ENCODE assay signal across 1 cellular context in the genomic region with DNA sequence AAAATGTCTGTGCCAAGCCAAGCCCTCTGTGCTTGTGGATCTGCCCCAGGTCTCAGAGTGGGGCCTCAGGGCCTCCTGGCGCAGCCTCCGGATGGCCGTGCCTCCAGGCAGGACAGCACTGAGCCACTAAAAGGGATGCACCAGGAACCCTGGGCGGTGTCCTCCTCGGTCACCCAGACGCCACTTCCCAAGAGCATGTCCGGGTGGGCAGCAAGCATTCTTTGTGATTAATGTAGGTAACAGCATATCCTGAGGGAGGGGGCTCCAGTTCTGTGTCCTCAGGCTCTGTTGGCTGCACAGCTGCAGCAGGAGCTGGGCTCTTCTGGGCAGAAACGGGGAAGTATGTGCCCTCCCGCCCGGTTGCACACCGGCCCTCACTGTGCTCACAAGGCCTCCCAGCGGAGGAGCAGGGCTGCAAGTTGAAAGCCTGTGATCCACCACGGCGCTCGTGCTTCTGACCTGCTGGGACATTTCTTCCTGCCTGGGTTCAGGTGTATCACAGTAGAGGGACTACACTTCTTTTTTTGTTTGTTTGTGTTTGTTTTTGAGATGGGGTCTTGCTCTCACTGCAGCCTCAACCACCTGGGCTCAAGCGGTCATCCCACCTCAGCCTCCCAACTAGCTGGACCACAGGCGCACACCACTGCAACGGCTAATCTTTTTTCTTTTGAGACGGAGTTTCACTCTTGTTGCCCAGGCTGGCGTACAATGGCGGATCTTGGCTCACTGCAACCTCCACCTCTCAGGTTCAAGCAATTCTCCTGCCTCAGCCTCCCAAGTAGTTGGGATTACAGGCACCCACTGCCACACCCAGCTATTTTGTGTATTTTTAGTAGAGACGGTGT.
TF ChIP-seq lines count a peak whose summit lies in the region.

No MANE protein-coding gene starts in this region.

TF ChIP-seq in HepG2, 621 proteins besides CTCF, POLR2A, EP300 and RAD21:
- TF ChIP-seq RBM22 (optimal IDR thresholded peaks at IDR 0.05; ENCODE audit: low read length) (peak; percentile 13), ZSCAN20 (CRISPR knock-in tag; IDR thresholded peaks at IDR 0.05; ENCODE audit: borderline replicate concordance) (no peak), KDM1A (CRISPR knock-in tag; IDR thresholded peaks at IDR 0.05) (no peak)
